14 cellular contexts compared by ENCODE assay signal in genomic region chr6:47484616-47485015, GRCh38. TPM values are rescaled to one million over a fixed set of nuclear protein-coding genes. Genes with fewer than 3 reads are reported as not detected.
DNase-seq lines count a peak whose midpoint lies in the region; ATAC-seq and TF ChIP-seq lines count a peak whose summit lies in the region.
"Had no signal": no experiment of that assay in that cellular context is flagged by ENCODE, and none has a peak within 500 bp of the region (broad histone marks: within the 10 kb centered on the region; RNA-seq: fewer than 3 reads in every experiment).

No MANE protein-coding gene starts in this region.

- no peak for ATAC-seq in stimulated activated naive CD8-positive, alpha-beta T cell treated with anti-CD3 and anti-CD28 coated beads, Interleukin-15, amount 100 ng/mL, for 72 hours

- H3K36me3 ChIP-seq in endocrine pancreas (ENCODE audit: control insufficient read depth, insufficient read depth, low read length) (no peaks in the 10 kb centered on the region), neural progenitor cell (no peaks in the 10 kb centered on the region), BE2C (no peaks in the 10 kb centered on the region)
- H3K36me3 ChIP-seq: pancreas, upper lobe of left lung had no signal

- peaks cover 100% of the 10 kb centered on the region for H3K79me2 ChIP-seq in neural progenitor cell (ENCODE audit: low read depth)

- peaks cover 50% of the 10 kb centered on the region for H4K20me1 ChIP-seq in neural progenitor cell (ENCODE audit: low read depth)

- BruUV-seq in Calu3 (replicated peaks; lab: Mats Ljungman, UMichigan) = no TSS peak

- no peaks in the 10 kb centered on the region for H3K9me3 ChIP-seq in endocrine pancreas (ENCODE audit: control insufficient read depth, low read length)
- H3K9me3 ChIP-seq in neural progenitor cell (ENCODE audit: low read depth) = no peaks in the 10 kb centered on the region
- no peaks in the 10 kb centered on the region for H3K9me3 ChIP-seq in BE2C
- H3K9me3 ChIP-seq: pancreas, upper lobe of left lung had no signal

- H3K27ac Mint-ChIP-seq in Calu3 (ENCODE audit: unreplicated experiment) = peak overlapping the region; percentile 63
- H3K27ac Mint-ChIP-seq in neural progenitor cell = no peak overlapping the region
- H3K27ac Mint-ChIP-seq in stimulated activated naive CD8-positive, alpha-beta T cell treated with anti-CD3 and anti-CD28 coated beads, Interleukin-15, amount 100 ng/mL, for 72 hours = no peak overlapping the region
- H3K27ac Mint-ChIP-seq: activated B cell treated with CpG ODN at 0.5 μM for 24 hours; activated T-helper 1 cell treated with anti-CD3 and anti-CD28 coated beads, Interleukin-12 subunit alpha, Interleukin-12 subunit beta, Interleukin-2, Interleukin-4 antibody, amounts not matched to agents 30 ng/mL and 10 ng/mL and 1 ng/mL, durations not matched to agents 14 hours and 24 hours and 36 hours had no signal

- CTCF ChIA-PET in Calu3 (lab: Charles Lee) = interaction anchor here (0.7 to 1.3 kb wide), 2 partner anchors 70 to 317 kb away, joined by 3 to 4 read pairs; no protein-coding TSS in a partner anchor

- no peaks in the 10 kb centered on the region for H3K9me3 Mint-ChIP-seq in Calu3 (ENCODE audit: low read depth, unreplicated experiment)
- no peaks in the 10 kb centered on the region for H3K9me3 Mint-ChIP-seq in neural progenitor cell
- no peaks in the 10 kb centered on the region for H3K9me3 Mint-ChIP-seq in stimulated activated naive CD8-positive, alpha-beta T cell treated with anti-CD3 and anti-CD28 coated beads, Interleukin-15, amount 100 ng/mL, for 72 hours
- H3K9me3 Mint-ChIP-seq: activated B cell treated with CpG ODN at 0.5 μM for 24 hours; activated T-helper 1 cell treated with anti-CD3 and anti-CD28 coated beads, Interleukin-12 subunit alpha, Interleukin-12 subunit beta, Interleukin-2, Interleukin-4 antibody, amounts not matched to agents 30 ng/mL and 10 ng/mL and 1 ng/mL, durations not matched to agents 14 hours and 24 hours and 36 hours had no signal

- H3K4me1 ChIP-seq in endocrine pancreas (ENCODE audit: control insufficient read depth, insufficient read depth, low read length) (peaks cover 27% of the 10 kb centered on the region), neural progenitor cell (peaks cover 36% of the 10 kb centered on the region), BE2C (no peaks in the 10 kb centered on the region)

- H3K36me3 Mint-ChIP-seq in Calu3 (ENCODE audit: insufficient read depth, unreplicated experiment) = peaks cover 37% of the 10 kb centered on the region
- H3K36me3 Mint-ChIP-seq in neural progenitor cell = peaks cover 6% of the 10 kb centered on the region

- no peak for TF ChIP-seq CTCF in Calu3 (IDR thresholded peaks at IDR 0.05; ENCODE audit: unreplicated experiment)
- no peak for TF ChIP-seq CTCF in neural progenitor cell (IDR thresholded peaks at IDR 0.05)
- TF ChIP-seq CTCF in BE2C (IDR thresholded peaks at IDR 0.05; ENCODE audit: low read depth, low read length) = no peak

- DNase-seq in Calu3 (no peak), NCI-H226 (peak; percentile 67), neural progenitor cell (ENCODE audit: low spot score) (no peak), NOMO-1 (lab: John Stamatoyannopoulos, UW; ENCODE audit: unreplicated experiment in 2 of 2) (no peak), BE2C (no peak), SHP77 (lab: John Stamatoyannopoulos, UW) (no peak)
- no peak for DNase-seq in stimulated activated naive CD8-positive, alpha-beta T cell treated with anti-CD3 and anti-CD28 coated beads, Interleukin-15, amount 100 ng/mL, for 72 hours
- DNase-seq: activated B cell treated with CpG ODN at 0.5 μM for 24 hours, dorsolateral prefrontal cortex, NCI-H1105, pancreas, upper lobe of left lung had no signal

- peak overlapping the region; percentile 11 for H3K4me2 ChIP-seq in neural progenitor cell

- H3K4me3 Mint-ChIP-seq in Calu3 (ENCODE audit: low read depth, unreplicated experiment) = peak overlapping the region; percentile 86
- H3K4me3 Mint-ChIP-seq in neural progenitor cell = no peak overlapping the region
- no peak overlapping the region for H3K4me3 Mint-ChIP-seq in stimulated activated naive CD8-positive, alpha-beta T cell treated with anti-CD3 and anti-CD28 coated beads, Interleukin-15, amount 100 ng/mL, for 72 hours
- H3K4me3 Mint-ChIP-seq: activated B cell treated with CpG ODN at 0.5 μM for 24 hours; activated T-helper 1 cell treated with anti-CD3 and anti-CD28 coated beads, Interleukin-12 subunit alpha, Interleukin-12 subunit beta, Interleukin-2, Interleukin-4 antibody, amounts not matched to agents 30 ng/mL and 10 ng/mL and 1 ng/mL, durations not matched to agents 14 hours and 24 hours and 36 hours had no signal

- H3K27ac ChIP-seq in neural progenitor cell = no peak overlapping the region
- H3K27ac ChIP-seq: dorsolateral prefrontal cortex, upper lobe of left lung had no signal

- no peak overlapping the region for H3K9ac ChIP-seq in endocrine pancreas (ENCODE audit: control insufficient read depth, insufficient read depth, low read length)
- no peak overlapping the region for H3K9ac ChIP-seq in neural progenitor cell

- H2AFZ ChIP-seq in neural progenitor cell (replicated peaks) = no peak overlapping the region

- no peaks in the 10 kb centered on the region for H3K27me3 ChIP-seq in endocrine pancreas (ENCODE audit: control insufficient read depth, insufficient read depth, low read length)
- H3K27me3 ChIP-seq in neural progenitor cell = no peaks in the 10 kb centered on the region
- H3K27me3 ChIP-seq in BE2C = no peaks in the 10 kb centered on the region
- H3K27me3 ChIP-seq: dorsolateral prefrontal cortex, pancreas, upper lobe of left lung had no signal

- intact Hi-C loops in Calu3 (cut with micrococcal nuclease; ENCODE audit: unreplicated experiment) = no loop called here

- H3K4me3 ChIP-seq in endocrine pancreas (ENCODE audit: control insufficient read depth, insufficient read depth, low read length) = peak overlapping the region; percentile 64
- H3K4me3 ChIP-seq in neural progenitor cell = no peak overlapping the region
- no peak overlapping the region for H3K4me3 ChIP-seq in BE2C (ENCODE audit: low read depth, low read length)
- H3K4me3 ChIP-seq: dorsolateral prefrontal cortex, pancreas, upper lobe of left lung had no signal

- no peaks in the 10 kb centered on the region for H3F3A ChIP-seq in neural progenitor cell (ENCODE audit: low read depth)

- H3K27me3 Mint-ChIP-seq in Calu3 (ENCODE audit: unreplicated experiment) = no peaks in the 10 kb centered on the region
- no peaks in the 10 kb centered on the region for H3K27me3 Mint-ChIP-seq in neural progenitor cell (ENCODE audit: insufficient read depth, low read depth)
- no peaks in the 10 kb centered on the region for H3K27me3 Mint-ChIP-seq in stimulated activated naive CD8-positive, alpha-beta T cell treated with anti-CD3 and anti-CD28 coated beads, Interleukin-15, amount 100 ng/mL, for 72 hours
- H3K27me3 Mint-ChIP-seq: activated B cell treated with CpG ODN at 0.5 μM for 24 hours had no signal

- H3K4me1 Mint-ChIP-seq in Calu3 (ENCODE audit: low read depth, unreplicated experiment) (peaks cover 50% of the 10 kb centered on the region), neural progenitor cell (peaks cover 9% of the 10 kb centered on the region)
- peaks cover 62% of the 10 kb centered on the region for H3K4me1 Mint-ChIP-seq in stimulated activated naive CD8-positive, alpha-beta T cell treated with anti-CD3 and anti-CD28 coated beads, Interleukin-15, amount 100 ng/mL, for 72 hours

RNA-seq across cellular contexts. Expression of gene CD2AP, which starts 7.0 kb away (rescaled TPM):
- total RNA-seq in Calu3 (2022) = 105 and 121 TPM in 2 replicates
- 32.7 and 55.3 TPM in 2 replicates for total RNA-seq in neural progenitor cell (ENCODE audit: low replicate concordance)
- polyA plus RNA-seq in BE2C (2012; ENCODE audit: insufficient read depth, insufficient read length, low read depth) = 1.9 TPM
